1 cellular context compared by ENCODE assay signal in genomic region chr6:144265390-144265789, GRCh38.
TF ChIP-seq lines count a peak whose summit lies in the region.

No MANE protein-coding gene starts in this region.

TF ChIP-seq in WTC11, 78 proteins besides CTCF, POLR2A, EP300 and RAD21 (continued from another document):
- TF ChIP-seq E2F4 (CRISPR knock-in tag; IDR thresholded peaks at IDR 0.05; ENCODE audit: borderline replicate concordance, low read depth) = no peak
- no peak for TF ChIP-seq NFATC4 (CRISPR knock-in tag; IDR thresholded peaks at IDR 0.05)
